In genomic region chr5:6448622-6449464, GRCh38 we compare ENCODE assay signal across 8 cellular contexts. TPM values are rescaled to one million over a fixed set of nuclear protein-coding genes. Genes with fewer than 3 reads are reported as not detected.
DNase-seq lines count a peak whose midpoint lies in the region; ATAC-seq and TF ChIP-seq lines count a peak whose summit lies in the region.

Gene UBE2QL1 (plus strand): TSS chr5:6448859. CDS start chr5:6448894, 35 bp downstream.

- H3K27me3 Mint-ChIP-seq in Calu3 (ENCODE audit: unreplicated experiment) (peaks cover 14% of the 10 kb centered on the region), endothelial cell (ENCODE audit: unreplicated experiment) (peaks cover 17% of the 10 kb centered on the region)

- H3K9me3 Mint-ChIP-seq in Calu3 (ENCODE audit: low read depth, unreplicated experiment) (no peaks in the 10 kb centered on the region), endothelial cell (ENCODE audit: unreplicated experiment) (no peaks in the 10 kb centered on the region)

- H3K36me3 ChIP-seq in H7 (replicated peaks; ENCODE audit: control insufficient read depth, insufficient read depth, low read length) (no peaks in the 10 kb centered on the region), RWPE2 (ENCODE audit: low read depth) (no peaks in the 10 kb centered on the region)

- intact Hi-C loops in Calu3 (cut with micrococcal nuclease; ENCODE audit: unreplicated experiment) = no loop called here

- TF ChIP-seq CTCF in Calu3 (IDR thresholded peaks at IDR 0.05; ENCODE audit: unreplicated experiment) (no peak), RWPE2 (IDR thresholded peaks at IDR 0.05; ENCODE audit: poor library complexity, severe bottlenecking) (no peak), endothelial cell (IDR thresholded peaks at IDR 0.05; ENCODE audit: unreplicated experiment) (no peak)

- DNase-seq in Calu3 = no peak
- DNase-seq in H7 = peak; percentile 83
- DNase-seq in RWPE2 (ENCODE audit: low spot score) = no peak
- DNase-seq in endothelial cell (ENCODE audit: low spot score) = peak; percentile 18
- peak; percentile 2 for DNase-seq in myocyte (ENCODE audit: low read depth)
- DNase-seq in middle frontal gyrus (ENCODE audit: extremely low spot score, low spot score) = no peak
- DNase-seq in activated effector memory CD4-positive, alpha-beta T cell treated with anti-CD3 and anti-CD28 coated beads, Interleukin-2, amount 50 U/mL, for 16 hours = no peak
- no peak for DNase-seq in NCI-H187 (lab: John Stamatoyannopoulos, UW)

- peaks cover 49% of the 10 kb centered on the region for H3K27me3 ChIP-seq in H7 (ENCODE audit: control insufficient read depth, insufficient read depth, low read length)
- peaks cover 48% of the 10 kb centered on the region for H3K27me3 ChIP-seq in RWPE2 (ENCODE audit: insufficient read depth, poor library complexity, severe bottlenecking)

- no peaks in the 10 kb centered on the region for H3K9me3 ChIP-seq in RWPE2 (ENCODE audit: severe bottlenecking)

- no peaks in the 10 kb centered on the region for H3K4me1 ChIP-seq in RWPE2 (ENCODE audit: insufficient read depth, poor library complexity, severe bottlenecking)

- H3K4me3 Mint-ChIP-seq in Calu3 (ENCODE audit: low read depth, unreplicated experiment) (peak within 1 kb of the TSS; percentile 13), endothelial cell (ENCODE audit: unreplicated experiment) (peak within 1 kb of the TSS; percentile 87)

- H3K4me3 ChIP-seq in H7 (ENCODE audit: insufficient read depth, low read depth, low read length) = peak within 1 kb of the TSS; percentile 65
- peak within 1 kb of the TSS; percentile 21 for H3K4me3 ChIP-seq in RWPE2 (ENCODE audit: severe bottlenecking)

- peak; percentile 68 for ATAC-seq in RWPE2 (ENCODE audit: low read depth)

- BruUV-seq in Calu3 (replicated peaks; lab: Mats Ljungman, UMichigan) = no TSS peak

- H3K36me3 Mint-ChIP-seq in Calu3 (ENCODE audit: insufficient read depth, unreplicated experiment) (no peaks in the 10 kb centered on the region), endothelial cell (ENCODE audit: low read depth, unreplicated experiment) (peaks cover 4% of the 10 kb centered on the region)

- CTCF ChIA-PET in Calu3 (lab: Charles Lee) = no interaction called here

- H3K4me1 Mint-ChIP-seq in Calu3 (ENCODE audit: low read depth, unreplicated experiment) (no peaks in the 10 kb centered on the region), endothelial cell (ENCODE audit: unreplicated experiment) (peaks cover 6% of the 10 kb centered on the region)

- no peak within 1 kb of the TSS for H3K27ac ChIP-seq in RWPE2 (ENCODE audit: poor library complexity, severe bottlenecking)

- H3K27ac Mint-ChIP-seq in Calu3 (ENCODE audit: unreplicated experiment) (no peak within 1 kb of the TSS), endothelial cell (ENCODE audit: unreplicated experiment) (no peak within 1 kb of the TSS)

RNA-seq across cellular contexts. Expression of gene UBE2QL1, which starts in this region (rescaled TPM):
- total RNA-seq in Calu3 (2022) = not detected in 2 replicates
- total RNA-seq in H7 (2014; rRNA removed; shearing (Covaris generic)) = 0.17 and 0.52 TPM in 2 replicates
- 0.85 TPM for total RNA-seq in endothelial cell (ENCODE audit: unreplicated experiment)
- 0.08 TPM in 1 of 2 replicates, not detected in the other for total RNA-seq in myocyte
- polyA plus RNA-seq in myocyte (2012) = not detected

Comparison
In these comparisons a context has a peak if more than half of its experiments do, and no peak if none do; other contexts are left out.
1. Peak in DNase-seq and H3K4me3 ChIP-seq in H7; RNA of the gene not detected or under 1 TPM.
2. Peak in DNase-seq in endothelial cell; RNA of the gene not detected or under 1 TPM.
3. Peak in DNase-seq in myocyte; RNA of the gene not detected or under 1 TPM.